In genomic region chr22:20951151-20951931, GRCh38 we compare ENCODE assay signal across 1 cellular context.
TF ChIP-seq lines count a peak whose summit lies in the region.

No MANE protein-coding gene starts in this region.

TF ChIP-seq in K562, 482 proteins besides CTCF, POLR2A, EP300 and RAD21 (continued from another document and continues in another):
- TF ChIP-seq RERE (CRISPR knock-in tag; IDR thresholded peaks at IDR 0.05; ENCODE audit: borderline replicate concordance) (no peak), ZNF445 (CRISPR knock-in tag; IDR thresholded peaks at IDR 0.05; ENCODE audit: low read depth) (no peak), NFE2L1 (tag; IDR thresholded peaks at IDR 0.05; ENCODE audit: borderline replicate concordance, low read depth) (no peak), ILF3 (IDR thresholded peaks at IDR 0.05; ENCODE audit: borderline replicate concordance) (0 out of 2 replicates have a peak, but pooled peaks have one; percentile 49), ZNF184 (CRISPR knock-in tag; IDR thresholded peaks at IDR 0.05) (no peak), NELFE (IDR thresholded peaks at IDR 0.05; ENCODE audit: insufficient read depth, insufficient read length) (no peak), BRF2 (IDR thresholded peaks at IDR 0.05; ENCODE audit: borderline replicate concordance, insufficient read depth, insufficient read length) (no peak), PTRF (tag; IDR thresholded peaks at IDR 0.05) (no peak), ZFP30 (CRISPR knock-in tag; IDR thresholded peaks at IDR 0.05; ENCODE audit: borderline replicate concordance) (no peak), POLR2AphosphoS5 (IDR thresholded peaks at IDR 0.05; ENCODE audit: control insufficient read depth, insufficient read depth, low read depth, low read length) (no peak), ZNF75A (CRISPR knock-in tag; IDR thresholded peaks at IDR 0.05) (no peak), SIX5 (IDR thresholded peaks at IDR 0.05; ENCODE audit: borderline replicate concordance in 1 of 2, insufficient read depth in 1 of 2, low read depth in 1 of 2, low read length in 2 of 2) (no peak), KDM5B (IDR thresholded peaks at IDR 0.05; ENCODE audit: insufficient replicate concordance, low read depth, low read length) (no peak), AFF4 (CRISPR knock-in tag; IDR thresholded peaks at IDR 0.05) (no peak), ZNF431 (CRISPR knock-in tag; IDR thresholded peaks at IDR 0.05) (0 out of 2 replicates have a peak, but pooled peaks have one; percentile 29), MGA (IDR thresholded peaks at IDR 0.05) (no peak), MNT (conservative IDR thresholded peaks at IDR 0.05) (no peak), STAT6 (CRISPR knock-in tag; IDR thresholded peaks at IDR 0.05) (0 out of 2 replicates have a peak, but pooled peaks have one; percentile 65), ZNF830 (CRISPR knock-in tag; IDR thresholded peaks at IDR 0.05) (no peak), KLF6 (CRISPR knock-in tag; IDR thresholded peaks at IDR 0.05; ENCODE audit: borderline replicate concordance) (no peak), FOXA3 (CRISPR knock-in tag; conservative IDR thresholded peaks at IDR 0.05 in 1 of 2, IDR thresholded peaks at IDR 0.05 in 1 of 2) (0 out of 4 replicates have a peak, but pooled peaks of 1 of the 2 experiments have one; percentile 3), PHTF2 (CRISPR knock-in tag; IDR thresholded peaks at IDR 0.05) (peak; percentile 27; the same call in 1 of the 2 replicates), JUND (IDR thresholded peaks at IDR 0.05; ENCODE audit: borderline replicate concordance, low read depth, low read length) (no peak), JUND (tag; IDR thresholded peaks at IDR 0.05; ENCODE audit: borderline replicate concordance, low read depth, low read length) (no peak), ZBTB8A (IDR thresholded peaks at IDR 0.05; ENCODE audit: partially characterized antibody) (no peak), ZNF12 (CRISPR knock-in tag; IDR thresholded peaks at IDR 0.05) (no peak), MXI1 (IDR thresholded peaks at IDR 0.05; ENCODE audit: low read depth, low read length) (no peak)
